ENCODE assay signal across 14 cellular contexts in genomic region chr11:76773921-76774361, GRCh38. TPM values are rescaled to one million over a fixed set of nuclear protein-coding genes. Genes with fewer than 3 reads are reported as not detected.
A peak's percentile ranks its signal among the peaks of the same experiment; 100 is the strongest.
DNase-seq lines count a peak whose midpoint lies in the region; ATAC-seq and TF ChIP-seq lines count a peak whose summit lies in the region.
"Had no signal": no experiment of that assay in that cellular context is flagged by ENCODE, and none has a peak within 500 bp of the region (broad histone marks: within the 10 kb centered on the region; RNA-seq: fewer than 3 reads in every experiment).

No MANE protein-coding gene starts in this region.

- H3K36me3 ChIP-seq in mesendoderm (ENCODE audit: control insufficient read depth, insufficient read depth, low read length) (no peaks in the 10 kb centered on the region), urinary bladder (ENCODE audit: insufficient read depth) (no peaks in the 10 kb centered on the region)
- H3K36me3 ChIP-seq: MG63 had no signal

- H2BK120ac ChIP-seq in mesendoderm (ENCODE audit: low read depth, low read length): no peak overlapping the region

- H3K56ac ChIP-seq in mesendoderm (ENCODE audit: low read length): peak overlapping the region; percentile 38

- no peak overlapping the region for H3K4me2 ChIP-seq in mesendoderm (ENCODE audit: low read length)
- H3K4me2 ChIP-seq: smooth muscle cell had no signal

- H3K4ac ChIP-seq in mesendoderm (ENCODE audit: low read depth, low read length): no peak overlapping the region

- no peak overlapping the region for H2BK15ac ChIP-seq in mesendoderm (replicated peaks; ENCODE audit: low read depth)

- H3K4me1 ChIP-seq in mesendoderm (ENCODE audit: control insufficient read depth, low read depth, low read length) (peaks cover 36% of the 10 kb centered on the region), urinary bladder (ENCODE audit: insufficient read depth) (peaks cover 6% of the 10 kb centered on the region)

- H3K4me1 Mint-ChIP-seq in activated T-cell treated with anti-CD3 and anti-CD28 coated beads, Interleukin-2, amount 50 U/mL, for 4 hours (ENCODE audit: low read depth): peaks cover 6% of the 10 kb centered on the region

- H3K36me3 Mint-ChIP-seq in activated T-cell treated with anti-CD3 and anti-CD28 coated beads, Interleukin-2, amount 50 U/mL, for 4 hours (ENCODE audit: insufficient read depth): peaks cover 3% of the 10 kb centered on the region

- DNase-seq in NCI-H69 (lab: John Stamatoyannopoulos, UW): peak; percentile 85
- peak; percentile 79 for DNase-seq in epithelial cell of esophagus (ENCODE audit: low read depth)
- peak; percentile 67 for DNase-seq in mesendoderm
- DNase-seq in D341Med (ENCODE audit: low spot score): no peak
- DNase-seq in activated T-cell treated with anti-CD3 and anti-CD28 coated beads, Interleukin-2, amount 50 U/mL, for 4 hours: no peak
- no peak for DNase-seq in A172 (ENCODE audit: low spot score)
- DNase-seq: activated CD8-positive, alpha-beta T cell treated with anti-CD3 and anti-CD28 coated beads for 36 hours; CD4-positive, alpha-beta memory T cell; MG63; NCI-H2107 had no signal

- TF ChIP-seq CTCF in epithelial cell of esophagus (IDR thresholded peaks at IDR 0.05; ENCODE audit: insufficient read depth, low read depth, low read length, missing control alignments): no peak

- no peak for ATAC-seq in activated T-cell treated with anti-CD3 and anti-CD28 coated beads, Interleukin-2, amount 50 U/mL, for 4 hours
- ATAC-seq: activated CD8-positive, alpha-beta T cell treated with anti-CD3 and anti-CD28 coated beads for 36 hours had no signal

- no peak overlapping the region for H3K4me3 Mint-ChIP-seq in activated T-cell treated with anti-CD3 and anti-CD28 coated beads, Interleukin-2, amount 50 U/mL, for 4 hours
- H3K4me3 Mint-ChIP-seq: activated CD8-positive, alpha-beta T cell treated with anti-CD3 and anti-CD28 coated beads for 36 hours; CD4-positive, alpha-beta memory T cell; mesothelial cell of epicardium had no signal

- peak overlapping the region; percentile 54 for H3K18ac ChIP-seq in mesendoderm (ENCODE audit: low read length)

- H3K27me3 Mint-ChIP-seq in activated T-cell treated with anti-CD3 and anti-CD28 coated beads, Interleukin-2, amount 50 U/mL, for 4 hours (ENCODE audit: low read depth): peaks cover 14% of the 10 kb centered on the region

- no peak overlapping the region for H4K8ac ChIP-seq in mesendoderm (ENCODE audit: low read depth, low read length)

- no peaks in the 10 kb centered on the region for H3K79me2 ChIP-seq in mesendoderm (ENCODE audit: control insufficient read depth, insufficient read depth, low read length)

- H2AK5ac ChIP-seq in mesendoderm (ENCODE audit: low read length): peak overlapping the region; percentile 55

- H4K5ac ChIP-seq in mesendoderm (ENCODE audit: low read length): no peak overlapping the region

- no peaks in the 10 kb centered on the region for H3K79me1 ChIP-seq in mesendoderm (ENCODE audit: low read length)

- H3K4me3 ChIP-seq in epithelial cell of esophagus (ENCODE audit: low read length): no peak overlapping the region
- H3K4me3 ChIP-seq in mesendoderm (ENCODE audit: low read length): no peak overlapping the region
- H3K4me3 ChIP-seq in urinary bladder (ENCODE audit: low read depth, low read length): no peak overlapping the region
- H3K4me3 ChIP-seq: dorsolateral prefrontal cortex, MG63, smooth muscle cell had no signal

- H3K9ac ChIP-seq in mesendoderm (ENCODE audit: low read length): no peak overlapping the region

- H3K27me3 ChIP-seq in mesendoderm (ENCODE audit: insufficient read depth, low read length, poor library complexity): no peaks in the 10 kb centered on the region
- H3K27me3 ChIP-seq: dorsolateral prefrontal cortex, MG63 had no signal

- no peak overlapping the region for H3K23ac ChIP-seq in mesendoderm (ENCODE audit: low read length)

- peaks cover 15% of the 10 kb centered on the region for H3K9me3 Mint-ChIP-seq in activated T-cell treated with anti-CD3 and anti-CD28 coated beads, Interleukin-2, amount 50 U/mL, for 4 hours

- H3K27ac ChIP-seq in mesendoderm (ENCODE audit: low read depth, low read length) (no peak overlapping the region), urinary bladder (ENCODE audit: low read depth) (peak overlapping the region; percentile 77)
- H3K27ac ChIP-seq: dorsolateral prefrontal cortex had no signal

- WGBS in mesendoderm (ENCODE audit: extremely low coverage, insufficient coverage, low lambda C conversion rate): no CpG with 5 or more reads among the region's 2 CpGs
- 67% methylated on average over 2 of the region's 2 CpGs for WGBS in urinary bladder

- H2BK5ac ChIP-seq in mesendoderm (ENCODE audit: low read length): peak overlapping the region; percentile 61

RNA-seq across cellular contexts. Expression of gene TSKU, which starts 9.2 kb away (rescaled TPM):
- 62.6 TPM for polyA plus RNA-seq in mesendoderm (2013, experiment 1 of 2)
- polyA plus RNA-seq in mesendoderm (2013, experiment 2 of 2): 61.3 TPM
- 10.0 TPM for total RNA-seq in urinary bladder
- polyA plus RNA-seq in urinary bladder: 55.9 TPM
- total RNA-seq in activated T-cell treated with anti-CD3 and anti-CD28 coated beads, Interleukin-2, amount 50 U/mL, for 4 hours: under 1 TPM; 0.16 to 0.38 (median 0.30) TPM
- 37.7 and 41.5 TPM in 2 replicates for total RNA-seq in A172 (2014; rRNA removed; shearing (Covaris generic))
- total RNA-seq: CD4-positive, alpha-beta memory T cell had no signal

Comparison
In these comparisons a context has a peak if more than half of its experiments do, and no peak if none do; other contexts are left out.
1. DNase-seq: peak in NCI-H69 (single experiment), epithelial cell of esophagus (single experiment) and mesendoderm (single experiment); none in D341Med (single experiment), activated T-cell treated with anti-CD3 and anti-CD28 coated beads, Interleukin-2, amount 50 U/mL, for 4 hours (single experiment) and A172 (single experiment).